In the genomic region with DNA sequence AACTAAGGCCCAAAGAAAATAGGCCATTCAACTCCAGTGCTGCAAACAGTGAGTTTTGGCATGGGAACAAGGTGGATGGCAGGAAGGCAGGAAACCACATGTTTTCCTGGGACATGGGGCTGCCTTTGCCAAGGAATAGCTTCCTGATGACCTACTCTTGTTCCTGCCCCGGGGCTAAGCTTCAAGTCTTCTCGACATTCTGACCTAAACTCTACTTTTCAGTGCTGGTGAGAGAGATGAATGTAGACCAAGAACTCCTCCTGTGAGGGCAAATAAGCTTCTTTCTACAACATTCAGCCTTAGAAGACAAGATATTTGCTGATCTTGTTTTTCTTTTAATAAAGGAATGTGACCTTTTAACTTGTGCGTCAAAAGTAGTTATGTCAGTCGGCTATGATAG, we compare ENCODE assay signal across 15 cellular contexts.
A peak's percentile ranks its signal among the peaks of the same experiment; 100 is the strongest.
DNase-seq lines count a peak whose midpoint lies in the region; ATAC-seq and TF ChIP-seq lines count a peak whose summit lies in the region.
"Had no signal": no experiment of that assay in that cellular context is flagged by ENCODE, and none has a peak within 500 bp of the region (broad histone marks: within the 10 kb centered on the region; RNA-seq: fewer than 3 reads in every experiment).

No MANE protein-coding gene starts in this region.

- no peak overlapping the region for H3K4me2 ChIP-seq in trophoblast cell (ENCODE audit: low read length)

- no peaks in the 10 kb centered on the region for H3K36me3 ChIP-seq in trophoblast cell (ENCODE audit: control insufficient read depth in 1 of 2, insufficient read depth in 2 of 2, low read length in 2 of 2)
- H3K36me3 ChIP-seq in mucosa of descending colon (ENCODE audit: low read depth), result no peaks in the 10 kb centered on the region
- H3K36me3 ChIP-seq: SJSA1 had no signal

- H3K9ac ChIP-seq in trophoblast cell (ENCODE audit: low read length), result no peak overlapping the region

- H4K12ac ChIP-seq in trophoblast cell (ENCODE audit: low read depth, low read length), result no peak overlapping the region

- no peak overlapping the region for H3K23ac ChIP-seq in trophoblast cell (ENCODE audit: low read length)

- H3K9me3 ChIP-seq in trophoblast cell (ENCODE audit: insufficient read depth, low read depth, low read length) (no peaks in the 10 kb centered on the region), mucosa of descending colon (no peaks in the 10 kb centered on the region)
- H3K9me3 ChIP-seq: SJSA1 had no signal

- H3K14ac ChIP-seq in trophoblast cell (ENCODE audit: low read length), result no peak overlapping the region

- no peak overlapping the region for H3K4me3 ChIP-seq in fibroblast of pulmonary artery (replicated peaks; ENCODE audit: low read depth, low read length)
- no peak overlapping the region for H3K4me3 ChIP-seq in trophoblast cell (ENCODE audit: low read depth, low read length)
- no peak overlapping the region for H3K4me3 ChIP-seq in mucosa of descending colon
- H3K4me3 ChIP-seq: SJSA1 had no signal

- intact Hi-C loops in mucosa of descending colon (cut with DNase I, micrococcal nuclease), result no loop called here

- H3K79me1 ChIP-seq in trophoblast cell (ENCODE audit: low read length), result no peaks in the 10 kb centered on the region

- H3K27ac ChIP-seq in trophoblast cell (ENCODE audit: low read depth, low read length), result no peak overlapping the region
- H3K27ac ChIP-seq: SJSA1 had no signal

- no peak overlapping the region for H2BK120ac ChIP-seq in trophoblast cell (ENCODE audit: insufficient read depth, low read length, poor library complexity)

- H3K4me1 ChIP-seq in trophoblast cell (ENCODE audit: control insufficient read depth in 1 of 2, insufficient read depth in 2 of 2, low read length in 2 of 2) (no peaks in the 10 kb centered on the region), mucosa of descending colon (ENCODE audit: low read depth) (no peaks in the 10 kb centered on the region)
- H3K4me1 ChIP-seq: SJSA1 had no signal

- H2BK12ac ChIP-seq in trophoblast cell (ENCODE audit: low read length), result no peak overlapping the region

- H3K4ac ChIP-seq in trophoblast cell (ENCODE audit: low read depth, low read length), result no peak overlapping the region

- no peak overlapping the region for H2BK5ac ChIP-seq in trophoblast cell (ENCODE audit: low read depth, low read length, poor library complexity)

- no peak overlapping the region for H3K18ac ChIP-seq in trophoblast cell (ENCODE audit: low read length)

- H3K27me3 ChIP-seq in trophoblast cell (ENCODE audit: insufficient read depth, low read length), result no peaks in the 10 kb centered on the region
- H3K27me3 ChIP-seq: SJSA1 had no signal

- no peaks in the 10 kb centered on the region for H3K79me2 ChIP-seq in trophoblast cell (ENCODE audit: control insufficient read depth, insufficient read depth, low read length, poor library complexity)

- no CpG with 5 or more reads among the region's 4 CpGs for WGBS in trophoblast cell (ENCODE audit: extremely low coverage, insufficient coverage, insufficient read length)

- DNase-seq in GM04504 (ENCODE audit: low read depth) (peak; percentile 70), T1000 (lab: John Stamatoyannopoulos, UW) (peak; percentile 41), fibroblast of pulmonary artery (ENCODE audit: low read depth) (peak; percentile 8), trophoblast cell (peak; percentile 83 to 89), mucosa of descending colon (no peak), NCI-H82 (lab: John Stamatoyannopoulos, UW) (no peak), DMS114 treated with DMSO at 0.1 percent for 48 hours (lab: John Stamatoyannopoulos, UW; ENCODE audit: unreplicated experiment) (no peak)
- DNase-seq: activated B cell treated with CpG ODN at 0.5 μM for 24 hours; activated T-cell treated with anti-CD3 and anti-CD28 coated beads, Interleukin-2, amount 50 U/mL, for 24 hours; CD4-positive, CD25-positive, alpha-beta regulatory T cell; effector memory CD8-positive, alpha-beta T cell; NCI-H1417 treated with DMSO at 0.1 percent for 48 hours had no signal

- ATAC-seq in mucosa of descending colon (no peak), GM21360 (IDR thresholded peaks at IDR 0.05; ENCODE audit: unreplicated experiment) (no peak)
- ATAC-seq: effector memory CD8-positive, alpha-beta T cell; HepG2 had no signal

- no peak overlapping the region for H2AFZ ChIP-seq in trophoblast cell (ENCODE audit: insufficient read depth, low read length, poor library complexity)

- H4K8ac ChIP-seq in trophoblast cell (ENCODE audit: low read depth, low read length), result no peak overlapping the region

- no peak overlapping the region for H2AK5ac ChIP-seq in trophoblast cell (ENCODE audit: low read length)

- TF ChIP-seq CTCF in fibroblast of pulmonary artery (IDR thresholded peaks at IDR 0.05; ENCODE audit: low read length, missing control alignments), result no peak
- no peak for TF ChIP-seq CTCF in mucosa of descending colon (IDR thresholded peaks at IDR 0.05)

- H4K91ac ChIP-seq in trophoblast cell (ENCODE audit: low read depth, low read length), result no peak overlapping the region

Comparison
In these comparisons a context has a peak if more than half of its experiments do, and no peak if none do; other contexts are left out.
1. DNase-seq: peak in GM04504 (single experiment), T1000 (single experiment), fibroblast of pulmonary artery (single experiment) and trophoblast cell (2 of 2); none in mucosa of descending colon (0 of 3), NCI-H82 (single experiment) and DMS114 treated with DMSO at 0.1 percent for 48 hours (single experiment).